22 cellular contexts compared by ENCODE assay signal in genomic region chr13:89852570-89852969, GRCh38.
"Had no signal": no experiment of that assay in that cellular context is flagged by ENCODE, and none has a peak within 500 bp of the region (broad histone marks: within the 10 kb centered on the region; RNA-seq: fewer than 3 reads in every experiment).

No MANE protein-coding gene starts in this region.

- H3K27me3 Mint-ChIP-seq: activated naive CD8-positive, alpha-beta T cell treated with anti-CD3 and anti-CD28 coated beads for 36 hours; stimulated activated naive CD8-positive, alpha-beta T cell treated with anti-CD3 and anti-CD28 coated beads, Interleukin-15, Interleukin-2, amounts not matched to agents 100 ng/mL and 50 ng/mL, for 24 hours had no signal

- H3K36me3 Mint-ChIP-seq: activated naive CD8-positive, alpha-beta T cell treated with anti-CD3 and anti-CD28 coated beads for 36 hours; WTC11 had no signal

- H3K27me3 ChIP-seq: foreskin keratinocyte, right lobe of liver, thyroid gland had no signal

- H3K4me3 Mint-ChIP-seq: activated naive CD8-positive, alpha-beta T cell treated with anti-CD3 and anti-CD28 coated beads for 36 hours; nephron progenitor cell; stimulated activated naive CD8-positive, alpha-beta T cell treated with anti-CD3 and anti-CD28 coated beads, Interleukin-15, Interleukin-2, amounts not matched to agents 100 ng/mL and 50 ng/mL, for 24 hours; WTC11 had no signal

- ATAC-seq: foreskin keratinocyte, left colon, right lobe of liver, WTC11 had no signal

- H3K4me1 Mint-ChIP-seq: activated naive CD8-positive, alpha-beta T cell treated with anti-CD3 and anti-CD28 coated beads for 36 hours; nephron progenitor cell; WTC11 had no signal

- H3K4me3 ChIP-seq: right lobe of liver, skin epidermis, thyroid gland had no signal

- H3K27ac ChIP-seq: foreskin keratinocyte, right lobe of liver, skin epidermis, thyroid gland had no signal

- H3K27ac Mint-ChIP-seq: activated naive CD8-positive, alpha-beta T cell treated with anti-CD3 and anti-CD28 coated beads for 36 hours; nephron progenitor cell; stimulated activated naive CD8-positive, alpha-beta T cell treated with anti-CD3 and anti-CD28 coated beads, Interleukin-15, Interleukin-2, amounts not matched to agents 100 ng/mL and 50 ng/mL, for 24 hours; WTC11 had no signal

- H3K9me3 Mint-ChIP-seq: WTC11 had no signal

- H3K4me1 ChIP-seq: foreskin keratinocyte, right lobe of liver, thyroid gland had no signal

- H3K9me3 ChIP-seq: right lobe of liver, thyroid gland had no signal

- H3K36me3 ChIP-seq: right lobe of liver, thyroid gland had no signal

- DNase-seq: activated CD4-positive, alpha-beta T cell treated with anti-CD3 and anti-CD28 coated beads, Interleukin-2, amount 50 U/mL, for 4 hours; activated naive CD4-positive, alpha-beta T cell treated with Interleukin-2 at 50 U/mL for 16 hours; activated naive CD8-positive, alpha-beta T cell treated with anti-CD3 and anti-CD28 coated beads for 36 hours; activated T-cell treated with anti-CD3 and anti-CD28 coated beads, Interleukin-2, amount 50 U/mL, for 48 hours; central memory CD4-positive, alpha-beta T cell; dermis blood vessel endothelial cell; effector CD8-positive, alpha-beta T cell; foreskin keratinocyte; left colon; mesenchymal stem cell; nephron progenitor cell; nucleus accumbens; posterior cingulate gyrus; right lobe of liver; stimulated activated CD4-positive, alpha-beta T cell treated with anti-CD3 and anti-CD28 coated beads, Interleukin-1b, Interleukin-23, amount 100 ng/mL, for 48 hours; substantia nigra; thyroid gland had no signal

- FAIRE-seq: astrocyte, keratinocyte had no signal
